Comparison of ENCODE assay signal across 8 cellular contexts in the genomic region with DNA sequence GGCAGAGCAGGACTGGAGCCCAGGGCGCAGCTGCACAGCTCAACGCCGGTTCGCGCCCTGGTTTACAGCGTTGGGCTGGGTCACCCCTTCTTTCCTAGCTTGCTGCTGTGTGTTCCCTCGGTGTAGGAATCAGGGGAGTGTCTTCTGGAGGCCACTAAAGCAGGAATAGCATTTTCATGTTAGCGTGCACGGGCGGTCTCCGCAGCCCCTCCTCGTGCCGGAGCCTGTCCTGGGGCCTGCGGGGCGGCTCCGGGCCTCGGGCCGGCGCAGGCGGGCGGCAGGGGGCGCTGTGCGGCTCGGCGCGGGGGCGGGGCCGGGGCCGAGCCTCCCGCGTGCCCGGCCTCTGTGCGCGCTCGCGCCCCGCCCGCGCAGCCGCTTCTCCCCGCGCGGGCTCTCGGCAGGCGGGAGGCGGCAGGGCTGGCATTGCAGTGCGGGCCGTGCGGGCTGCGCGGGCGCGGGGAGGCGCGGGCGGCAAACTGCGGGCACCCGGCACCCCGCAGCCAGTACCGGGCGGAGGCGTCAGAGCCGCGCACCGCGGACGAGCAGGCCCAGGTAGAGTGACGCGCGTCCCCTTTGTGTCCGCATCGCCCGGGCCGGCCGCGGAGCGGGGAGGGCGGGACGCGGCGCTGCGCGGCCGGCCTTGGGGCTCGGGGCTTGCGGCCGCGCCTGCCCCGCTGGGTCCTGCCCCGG. TPM values are rescaled to one million over a fixed set of nuclear protein-coding genes. Genes with fewer than 3 reads are reported as not detected.
DNase-seq lines count a peak whose midpoint lies in the region; ATAC-seq and TF ChIP-seq lines count a peak whose summit lies in the region.

Gene RNF144A (plus strand): TSS at position 342 of the 690 bp plus-strand sequence. CDS start 79,515 bp downstream, outside the sequence.

- H3K4me1 ChIP-seq in Panc1 (ENCODE audit: control insufficient read depth, insufficient read depth, low read length) (no peaks in the 10 kb centered on the region; the same call in 1 of the 2 replicates), neural progenitor cell (peaks cover 9% of the 10 kb centered on the region)

- H3K79me2 ChIP-seq in neural progenitor cell (ENCODE audit: low read depth): peaks cover 9% of the 10 kb centered on the region

- H3K9me3 ChIP-seq in Panc1 (ENCODE audit: control insufficient read depth, insufficient read depth, low read depth, low read length) (no peaks in the 10 kb centered on the region), neural progenitor cell (ENCODE audit: low read depth) (no peaks in the 10 kb centered on the region)

- H3K4me2 ChIP-seq in neural progenitor cell: peak within 1 kb of the TSS; percentile 99

- H3K27me3 ChIP-seq in Panc1 (ENCODE audit: control insufficient read depth, insufficient read depth, low read length): no peaks in the 10 kb centered on the region
- H3K27me3 ChIP-seq in neural progenitor cell: peaks cover 48% of the 10 kb centered on the region

- in situ Hi-C loops in Panc1 (cut with HindIII; ENCODE audit: low pct_unique_long_range_greater_than_20kb, low sequenced_read_pairs): no loop called here

- no TSS peak for BruUV-seq in Panc1 (replicated peaks; lab: Mats Ljungman, UMichigan)

- H3K4me1 Mint-ChIP-seq in neural progenitor cell: peaks cover 35% of the 10 kb centered on the region

- peak within 1 kb of the TSS; percentile 61 for H3K27ac ChIP-seq in C4-2B
- H3K27ac ChIP-seq in Panc1 (ENCODE audit: low read length): no peak within 1 kb of the TSS
- no peak within 1 kb of the TSS for H3K27ac ChIP-seq in neural progenitor cell
- peak within 1 kb of the TSS; percentile 92 for H3K27ac ChIP-seq in substantia nigra (ENCODE audit: low read depth, low read length, poor library complexity, severe bottlenecking)

- no peak for DNase-seq in Panc1 (ENCODE audit: low read depth, low spot score)
- DNase-seq in activated T-helper 9 cell treated with anti-CD3 and anti-CD28 coated beads, Interleukin-2, amount 50 U/mL, for 16 hours (ENCODE audit: low read depth): peak; percentile 67
- DNase-seq in fibroblast of villous mesenchyme (ENCODE audit: low read depth): peak; percentile 29
- DNase-seq in neural progenitor cell (ENCODE audit: low spot score): peak; percentile 88
- peak in 31 of 49 donors; percentile 24 to 87 (median 54) for DNase-seq in substantia nigra (lab: John Stamatoyannopoulos, UW)

- peak within 1 kb of the TSS; percentile 42 for H3K27ac Mint-ChIP-seq in neural progenitor cell

- H3K9ac ChIP-seq in neural progenitor cell: no peak within 1 kb of the TSS

- intact Hi-C loops in Panc1 (cut with micrococcal nuclease; ENCODE audit: unreplicated experiment): no loop called here

- ATAC-seq in GM19328 (IDR thresholded peaks at IDR 0.05; ENCODE audit: unreplicated experiment): peak; percentile 76
- ATAC-seq in HG03469 (IDR thresholded peaks at IDR 0.05; ENCODE audit: unreplicated experiment): peak; percentile 65
- peak; percentile 94 for ATAC-seq in Panc1

- peaks cover 30% of the 10 kb centered on the region for H4K20me1 ChIP-seq in neural progenitor cell (ENCODE audit: low read depth)

- peaks cover 11% of the 10 kb centered on the region for H3K36me3 Mint-ChIP-seq in neural progenitor cell

- no peaks in the 10 kb centered on the region for H3F3A ChIP-seq in neural progenitor cell (ENCODE audit: low read depth)

- H3K4me3 ChIP-seq in Panc1 (ENCODE audit: low read depth in 2 of 2, low read length in 2 of 2) (peak within 1 kb of the TSS; percentile 59 to 63), fibroblast of villous mesenchyme (ENCODE audit: low read depth, low read length) (peak within 1 kb of the TSS; percentile 57), neural progenitor cell (peak within 1 kb of the TSS; percentile 77)

- peaks cover 2% of the 10 kb centered on the region for H3K9me3 Mint-ChIP-seq in neural progenitor cell

- POLR2A ChIA-PET in Panc1 (lab: Charles Lee): no interaction called here

- peak within 1 kb of the TSS; percentile 87 for H3K4me3 Mint-ChIP-seq in neural progenitor cell

- peak within 1 kb of the TSS; percentile 100 for H2AFZ ChIP-seq in neural progenitor cell (replicated peaks)

- CTCF ChIA-PET in Panc1 (lab: Charles Lee): no interaction called here

- H3K36me3 ChIP-seq in Panc1 (ENCODE audit: control insufficient read depth, insufficient read depth, low read length) (no peaks in the 10 kb centered on the region), neural progenitor cell (no peaks in the 10 kb centered on the region)

- peaks cover 7% of the 10 kb centered on the region for H3K27me3 Mint-ChIP-seq in neural progenitor cell (ENCODE audit: insufficient read depth, low read depth)

- TF ChIP-seq CTCF in C4-2B (conservative IDR thresholded peaks at IDR 0.05) (peak; percentile 95), Panc1 (IDR thresholded peaks at IDR 0.05) (peak; percentile 94), fibroblast of villous mesenchyme (IDR thresholded peaks at IDR 0.05; ENCODE audit: insufficient read depth, low read depth, low read length) (peak; percentile 24), neural progenitor cell (IDR thresholded peaks at IDR 0.05) (peak; percentile 47)

RNA-seq across cellular contexts. Expression of gene RNF144A, which starts in this region (rescaled TPM):
- total RNA-seq in Panc1 (2021; ENCODE audit: unreplicated experiment): 5.4 TPM
- 8.8 TPM for polyA plus RNA-seq in Panc1 (2012; ENCODE audit: insufficient read length)
- total RNA-seq in fibroblast of villous mesenchyme: 4.3 and 7.7 TPM in 2 replicates
- 29.0 and 32.0 TPM in 2 replicates for total RNA-seq in neural progenitor cell (ENCODE audit: low replicate concordance)

Comparison
In these comparisons a context has a peak if more than half of its experiments do, and no peak if none do; other contexts are left out.
1. H3K27ac ChIP-seq: peak in C4-2B (single experiment) and substantia nigra (single experiment); none in Panc1 (single experiment) and neural progenitor cell (single experiment).
2. CTCF ChIP-seq: peak in every context shown above with its lines; median percentile 95 in C4-2B; 94 in Panc1; 47 in neural progenitor cell; 24 in fibroblast of villous mesenchyme.
3. Peak in every context shown above with its lines, with median percentiles within 50 percentile points of each other: ATAC-seq and H3K4me3 ChIP-seq.